Comparison of ENCODE assay signal across 17 cellular contexts in genomic region chr2:42764096-42764495, GRCh38. TPM values are rescaled to one million over a fixed set of nuclear protein-coding genes. Genes with fewer than 3 reads are reported as not detected.
A peak's percentile ranks its signal among the peaks of the same experiment; 100 is the strongest.
DNase-seq lines count a peak whose midpoint lies in the region; ATAC-seq and TF ChIP-seq lines count a peak whose summit lies in the region.
"Had no signal": no experiment of that assay in that cellular context is flagged by ENCODE, and none has a peak within 500 bp of the region (broad histone marks: within the 10 kb centered on the region; RNA-seq: fewer than 3 reads in every experiment).

Gene OXER1, minus strand, starts transcription at chr2:42764135. Its CDS starts 73 bp downstream, at chr2:42764062.

- H3K4me1 ChIP-seq in BLaER1, result peaks cover 12% of the 10 kb centered on the region; the same call in 1 of the 2 replicates
- H3K4me1 ChIP-seq: right atrium auricular region had no signal

- no peaks in the 10 kb centered on the region for H3K36me3 Mint-ChIP-seq in natural killer cell

- no peak within 1 kb of the TSS for H3K4me3 Mint-ChIP-seq in natural killer cell
- H3K4me3 Mint-ChIP-seq: activated B cell treated with CpG ODN at 0.5 μM for 24 hours; activated naive CD4-positive, alpha-beta T cell treated with anti-CD3 and anti-CD28 coated beads for 36 hours had no signal

- H3K9me3 ChIP-seq in BLaER1, result no peaks in the 10 kb centered on the region
- H3K9me3 ChIP-seq: right atrium auricular region had no signal

- intact Hi-C loops in natural killer cell (cut with micrococcal nuclease), result no loop called here

- H4K20me1 ChIP-seq in BLaER1, result no peaks in the 10 kb centered on the region

- no peak within 1 kb of the TSS for H3K4me2 ChIP-seq in BLaER1

- no peak within 1 kb of the TSS for H3K4me3 ChIP-seq in BLaER1
- H3K4me3 ChIP-seq: right atrium auricular region, SK-N-MC had no signal

- peaks cover 0 to 13% of the 10 kb centered on the region in 2 donors for H3K4me1 Mint-ChIP-seq in natural killer cell
- H3K4me1 Mint-ChIP-seq: activated B cell treated with CpG ODN at 0.5 μM for 24 hours had no signal

- H3K27ac ChIP-seq in BLaER1, result 0 out of 2 replicates have a peak within 1 kb of the TSS, but pooled peaks have one; percentile 1
- H3K27ac ChIP-seq: right atrium auricular region, SK-N-MC had no signal

- H3K9ac ChIP-seq in BLaER1, result no peak within 1 kb of the TSS

- H3K27ac Mint-ChIP-seq in natural killer cell, result no peak within 1 kb of the TSS
- H3K27ac Mint-ChIP-seq: activated B cell treated with CpG ODN at 0.5 μM for 24 hours; activated naive CD4-positive, alpha-beta T cell treated with anti-CD3 and anti-CD28 coated beads for 36 hours had no signal

- DNase-seq in GF-D8 (lab: John Stamatoyannopoulos, UW) (peak; percentile 54), UCSD-AML1 (lab: John Stamatoyannopoulos, UW; ENCODE audit: unreplicated experiment) (peak; percentile 86), natural killer cell (no peak), mesenteric fat pad (ENCODE audit: low spot score) (no peak), NCI-H1694 treated with DMSO at 0.1 percent for 48 hours (lab: John Stamatoyannopoulos, UW) (no peak), SW 1271 (lab: John Stamatoyannopoulos, UW) (no peak)
- DNase-seq: activated B cell treated with CpG ODN at 0.5 μM for 24 hours; activated CD8-positive, alpha-beta memory T cell treated with anti-CD3 and anti-CD28 coated beads, Interleukin-2, amount 50 U/mL, for 48 hours; activated naive CD4-positive, alpha-beta T cell treated with anti-CD3 and anti-CD28 coated beads for 36 hours; DMS79; effector CD4-positive, alpha-beta T cell; left cardiac atrium; NCI-H345; stimulated activated CD4-positive, alpha-beta T cell treated with anti-CD3 and anti-CD28 coated beads, Interleukin-4, amount 100 ng/mL, for 4 hours had no signal

- no peak for TF ChIP-seq CTCF in natural killer cell (IDR thresholded peaks at IDR 0.05)

- ATAC-seq in natural killer cell, result peak in 2 of 3 donors; percentile 24 to 64
- ATAC-seq: left cardiac atrium had no signal

- H3K36me3 ChIP-seq in BLaER1, result peaks cover 21% of the 10 kb centered on the region; the same call in 1 of the 2 replicates
- H3K36me3 ChIP-seq: right atrium auricular region had no signal

- no peaks in the 10 kb centered on the region for H3K9me3 Mint-ChIP-seq in natural killer cell
- H3K9me3 Mint-ChIP-seq: activated B cell treated with CpG ODN at 0.5 μM for 24 hours; activated naive CD4-positive, alpha-beta T cell treated with anti-CD3 and anti-CD28 coated beads for 36 hours had no signal

- no peaks in the 10 kb centered on the region for H3K27me3 ChIP-seq in BLaER1
- H3K27me3 ChIP-seq: right atrium auricular region had no signal

- H3K27me3 Mint-ChIP-seq in natural killer cell (ENCODE audit: low read depth in 2 of 2), result no peaks in the 10 kb centered on the region
- H3K27me3 Mint-ChIP-seq: activated B cell treated with CpG ODN at 0.5 μM for 24 hours had no signal

RNA-seq across cellular contexts. Expression of gene OXER1, which starts in this region (rescaled TPM):
- 1 to 10 TPM in 1 of 3 donors, under 1 TPM in 2; 0.19 to 2.7 (median 0.41) TPM for total RNA-seq in natural killer cell
- 0.84 TPM for total RNA-seq in mesenteric fat pad

Comparison
In these comparisons a context has a peak if more than half of its experiments do, and no peak if none do; other contexts are left out.
1. DNase-seq: peak in GF-D8 (single experiment) and UCSD-AML1 (single experiment); none in natural killer cell (single experiment), mesenteric fat pad (single experiment), NCI-H1694 treated with DMSO at 0.1 percent for 48 hours (single experiment) and SW 1271 (0 of 2).